13 cellular contexts compared by ENCODE assay signal in genomic region chr6:104531591-104531990, GRCh38.
"Had no signal": no experiment of that assay in that cellular context is flagged by ENCODE, and none has a peak within 500 bp of the region (broad histone marks: within the 10 kb centered on the region; RNA-seq: fewer than 3 reads in every experiment).

No MANE protein-coding gene starts in this region.

- DNase-seq: activated CD4-positive, alpha-beta T cell treated with anti-CD3 and anti-CD28 coated beads for 36 hours; activated CD4-positive, alpha-beta T cell treated with anti-CD3 and anti-CD28 coated beads, Interleukin-2, amount 50 U/mL, for 48 hours; activated gamma-delta T cell treated with Interleukin-2 at 50 U/mL for 16 hours; endodermal cell; foreskin melanocyte; head of caudate nucleus; left ventricle myocardium inferior; natural killer cell; stimulated activated CD4-positive, alpha-beta T cell treated with anti-CD3 and anti-CD28 coated beads, Interleukin-15, amount 100 ng/mL, for 24 hours; stimulated activated CD4-positive, alpha-beta T cell treated with anti-CD3 and anti-CD28 coated beads, Interleukin-2, amount 100 ng/mL, for 48 hours; SW 1271 had no signal

- ATAC-seq: activated CD4-positive, alpha-beta T cell treated with anti-CD3 and anti-CD28 coated beads for 36 hours; activated naive CD4-positive, alpha-beta T cell treated with anti-CD3 and anti-CD28 coated beads, Interleukin-2, amount 50 U/mL, for 72 hours; natural killer cell; WTC11 had no signal
